8 cellular contexts compared by ENCODE assay signal in the genomic region with DNA sequence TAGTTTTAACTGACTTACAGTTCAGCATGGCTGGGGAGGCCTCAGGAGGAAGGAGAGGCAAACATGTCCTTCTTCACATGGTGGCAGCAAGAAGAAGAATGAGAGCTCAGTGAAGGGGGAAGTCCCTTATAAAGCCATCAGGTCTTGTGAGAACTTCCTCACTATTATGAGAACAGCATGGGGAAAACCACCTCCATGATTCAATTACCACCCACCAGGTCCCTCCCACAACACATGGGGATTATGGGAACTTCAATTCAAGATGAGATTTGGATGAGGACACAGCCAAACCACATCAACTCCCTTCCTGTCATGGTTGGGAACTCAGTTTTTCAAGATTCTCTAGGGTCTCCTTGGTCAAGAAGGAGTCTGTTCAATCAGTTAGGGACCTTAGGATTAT.
"Had no signal": no experiment of that assay in that cellular context is flagged by ENCODE, and none has a peak within 500 bp of the region (broad histone marks: within the 10 kb centered on the region; RNA-seq: fewer than 3 reads in every experiment).

No MANE protein-coding gene starts in this region.

- H3K4me3 ChIP-seq: GM23248, HAP-1 had no signal

- DNase-seq: GM23248, GOT3, H7, HFFc6, IMR-90, KG1 had no signal

- ATAC-seq: HCT116 had no signal
